In genomic region chr10:21527634-21528451, GRCh38 we compare ENCODE assay signal across 8 cellular contexts. TPM values are rescaled to one million over a fixed set of nuclear protein-coding genes. Genes with fewer than 3 reads are reported as not detected.
DNase-seq lines count a peak whose midpoint lies in the region; ATAC-seq and TF ChIP-seq lines count a peak whose summit lies in the region.

No MANE protein-coding gene starts in this region.

- H3K4me1 ChIP-seq in SJSA1 (replicated peaks) (peaks cover 23% of the 10 kb centered on the region), neutrophil (ENCODE audit: control insufficient read depth in 1 of 2, insufficient read depth in 1 of 2, low read depth in 1 of 2, low read length in 1 of 2) (peaks cover 31 to 33% of the 10 kb centered on the region in 2 experiments)

- no peaks in the 10 kb centered on the region for H3K9me3 ChIP-seq in SJSA1 (replicated peaks)
- no peaks in the 10 kb centered on the region for H3K9me3 ChIP-seq in neutrophil

- no peak for ATAC-seq in activated naive CD4-positive, alpha-beta T cell treated with anti-CD3 and anti-CD28 coated beads, Interleukin-2, amount 50 U/mL, for 72 hours
- no peak for ATAC-seq in GM19328 (IDR thresholded peaks at IDR 0.05; ENCODE audit: unreplicated experiment)
- ATAC-seq in GM19351 (IDR thresholded peaks at IDR 0.05; ENCODE audit: unreplicated experiment), result no peak

- peaks cover 17% of the 10 kb centered on the region for H3K27me3 Mint-ChIP-seq in activated naive CD4-positive, alpha-beta T cell treated with anti-CD3 and anti-CD28 coated beads for 36 hours (ENCODE audit: low read depth)

- peaks cover 2% of the 10 kb centered on the region for H3K36me3 Mint-ChIP-seq in activated naive CD4-positive, alpha-beta T cell treated with anti-CD3 and anti-CD28 coated beads for 36 hours (ENCODE audit: low read depth)
- peaks cover 4 to 15% of the 10 kb centered on the region in 2 donors for H3K36me3 Mint-ChIP-seq in activated naive CD4-positive, alpha-beta T cell treated with anti-CD3 and anti-CD28 coated beads, Interleukin-2, amount 50 U/mL, for 72 hours

- CTCF ChIA-PET in activated naive CD4-positive, alpha-beta T cell treated with anti-CD3 and anti-CD28 coated beads for 36 hours (lab: Charles Lee), result interaction anchor here (0.7 to 1.7 kb wide), 2 partner anchors 10 to 196 kb away, joined by 3 read pairs; no protein-coding TSS in a partner anchor

- H3K27ac ChIP-seq in SJSA1 (peak overlapping the region; percentile 91), neutrophil (peak overlapping the region; percentile 77)

- H3K27me3 ChIP-seq in SJSA1 (replicated peaks) (no peaks in the 10 kb centered on the region), neutrophil (peaks cover 3% of the 10 kb centered on the region)

- DNase-seq in activated naive CD4-positive, alpha-beta T cell treated with anti-CD3 and anti-CD28 coated beads for 36 hours, result no peak
- no peak for DNase-seq in activated naive CD4-positive, alpha-beta T cell treated with anti-CD3 and anti-CD28 coated beads, Interleukin-2, amount 50 U/mL, for 72 hours (ENCODE audit: low spot score in 2 of 2)
- peak in 1 of 2 experiments; percentile 82 for DNase-seq in SJSA1 (ENCODE audit: low read depth in 1 of 2, low spot score in 2 of 2)
- no peak for DNase-seq in epithelial cell of proximal tubule (ENCODE audit: low read depth)
- no peak for DNase-seq in mucosa of gallbladder (ENCODE audit: low spot score)

- TF ChIP-seq CTCF in epithelial cell of proximal tubule (conservative IDR thresholded peaks at IDR 0.05; ENCODE audit: low read depth, low read length) (no peak), neutrophil (IDR thresholded peaks at IDR 0.05) (no peak)

- H3K27ac Mint-ChIP-seq in activated naive CD4-positive, alpha-beta T cell treated with anti-CD3 and anti-CD28 coated beads for 36 hours, result peak overlapping the region; percentile 65
- H3K27ac Mint-ChIP-seq in activated naive CD4-positive, alpha-beta T cell treated with anti-CD3 and anti-CD28 coated beads, Interleukin-2, amount 50 U/mL, for 72 hours, result no peak overlapping the region

- no peaks in the 10 kb centered on the region for H3K9me3 Mint-ChIP-seq in activated naive CD4-positive, alpha-beta T cell treated with anti-CD3 and anti-CD28 coated beads for 36 hours
- H3K9me3 Mint-ChIP-seq in activated naive CD4-positive, alpha-beta T cell treated with anti-CD3 and anti-CD28 coated beads, Interleukin-2, amount 50 U/mL, for 72 hours, result no peaks in the 10 kb centered on the region

- intact Hi-C loops in activated naive CD4-positive, alpha-beta T cell treated with anti-CD3 and anti-CD28 coated beads for 36 hours (cut with micrococcal nuclease), result loop anchor here (5.0 to 10.0 kb wide), 3 partner anchors 1127 to 1919 kb away; partner anchors contain the start of gene PIP4K2A

- H3K4me3 ChIP-seq in SJSA1, result peak overlapping the region; percentile 64
- peak overlapping the region; percentile 76 for H3K4me3 ChIP-seq in epithelial cell of proximal tubule (ENCODE audit: low read depth, low read length)
- peak overlapping the region; percentile 84 to 90 for H3K4me3 ChIP-seq in neutrophil (ENCODE audit: low read depth in 1 of 2, low read length in 1 of 2)

- peaks cover 28% of the 10 kb centered on the region for H3K4me1 Mint-ChIP-seq in activated naive CD4-positive, alpha-beta T cell treated with anti-CD3 and anti-CD28 coated beads for 36 hours (ENCODE audit: low read depth)

- peak overlapping the region; percentile 73 for H3K4me3 Mint-ChIP-seq in activated naive CD4-positive, alpha-beta T cell treated with anti-CD3 and anti-CD28 coated beads for 36 hours

- no peaks in the 10 kb centered on the region for H3K36me3 ChIP-seq in SJSA1
- no peaks in the 10 kb centered on the region for H3K36me3 ChIP-seq in neutrophil

RNA-seq across cellular contexts. Expression of gene SKIDA1, which starts 2.4 kb away (rescaled TPM):
- under 1 TPM in 1 of 2 experiments, not detected in 1; 0.10 TPM for total RNA-seq in activated naive CD4-positive, alpha-beta T cell treated with anti-CD3 and anti-CD28 coated beads for 36 hours
- under 1 TPM in 1 of 2 donors, not detected in 1; 0.54 TPM for total RNA-seq in activated naive CD4-positive, alpha-beta T cell treated with anti-CD3 and anti-CD28 coated beads, Interleukin-2, amount 50 U/mL, for 72 hours
- total RNA-seq in SJSA1 (2014; rRNA removed; shearing (Covaris generic)), result 0.72 and 1.7 TPM in 2 replicates
- total RNA-seq in epithelial cell of proximal tubule (0.52 and 1.4 TPM in 2 replicates), mucosa of gallbladder (1.2 TPM)

RNA-seq across cellular contexts. Expression of gene MLLT10, which starts 6.2 kb away (rescaled TPM):
- 10 to 100 TPM; 23.0 to 23.7 TPM for total RNA-seq in activated naive CD4-positive, alpha-beta T cell treated with anti-CD3 and anti-CD28 coated beads for 36 hours
- total RNA-seq in activated naive CD4-positive, alpha-beta T cell treated with anti-CD3 and anti-CD28 coated beads, Interleukin-2, amount 50 U/mL, for 72 hours, result 10 to 100 TPM; 20.1 to 46.4 TPM
- total RNA-seq in SJSA1 (2014; rRNA removed; shearing (Covaris generic)), result 21.7 and 35.3 TPM in 2 replicates
- total RNA-seq in epithelial cell of proximal tubule (15.5 and 15.8 TPM in 2 replicates), mucosa of gallbladder (33.0 TPM)
